ENCODE assay signal across 8 cellular contexts in genomic region chr6:2846873-2847224, GRCh38. TPM values are rescaled to one million over a fixed set of nuclear protein-coding genes. Genes with fewer than 3 reads are reported as not detected.
A peak's percentile ranks its signal among the peaks of the same experiment; 100 is the strongest.
DNase-seq lines count a peak whose midpoint lies in the region; ATAC-seq and TF ChIP-seq lines count a peak whose summit lies in the region.

No MANE protein-coding gene starts in this region.

- H3K36me3 ChIP-seq in transverse colon = no peaks in the 10 kb centered on the region

- peak overlapping the region; percentile 65 for H3K27ac Mint-ChIP-seq in memory B cell

- TF ChIP-seq EP300 in transverse colon (IDR thresholded peaks at IDR 0.05; ENCODE audit: low read depth) = no peak

- no peak for TF ChIP-seq CTCF in transverse colon (IDR thresholded peaks at IDR 0.05)

- no peaks in the 10 kb centered on the region for H3K9me3 Mint-ChIP-seq in activated T-cell treated with anti-CD3 and anti-CD28 coated beads, Interleukin-2, amount 50 U/mL, for 4 hours
- H3K9me3 Mint-ChIP-seq in memory B cell = peaks cover 7% of the 10 kb centered on the region

- H3K4me3 Mint-ChIP-seq in activated T-cell treated with anti-CD3 and anti-CD28 coated beads, Interleukin-2, amount 50 U/mL, for 4 hours = peak overlapping the region; percentile 3
- H3K4me3 Mint-ChIP-seq in memory B cell = peak overlapping the region; percentile 60

- no peaks in the 10 kb centered on the region for H3K27me3 Mint-ChIP-seq in activated T-cell treated with anti-CD3 and anti-CD28 coated beads, Interleukin-2, amount 50 U/mL, for 4 hours (ENCODE audit: low read depth)
- H3K27me3 Mint-ChIP-seq in memory B cell = no peaks in the 10 kb centered on the region

- intact Hi-C loops in transverse colon (cut with DNase I; ENCODE audit: low total_unique reads) = loop anchor here (5.0 kb wide), 1 partner anchor 85 kb away; no protein-coding TSS in a partner anchor

- 21 to 40% methylated on average over 1 of the region's 1 CpG for WGBS in transverse colon (ENCODE audit: low coverage in 1 of 2), 2 donors

- H3K4me3 ChIP-seq in transverse colon = no peak overlapping the region

- ATAC-seq in activated T-cell treated with anti-CD3 and anti-CD28 coated beads, Interleukin-2, amount 50 U/mL, for 4 hours = no peak
- ATAC-seq in memory B cell (ENCODE audit: low read depth) (no peak), HG03442 (IDR thresholded peaks at IDR 0.05; ENCODE audit: unreplicated experiment) (no peak), HG03469 (IDR thresholded peaks at IDR 0.05; ENCODE audit: unreplicated experiment) (no peak)

- no peaks in the 10 kb centered on the region for H3K27me3 ChIP-seq in transverse colon

- no peak for TF ChIP-seq POLR2A in transverse colon (IDR thresholded peaks at IDR 0.05)

- H3K27ac ChIP-seq in angular gyrus (ENCODE audit: low read depth, low read length) (peak overlapping the region; percentile 89), transverse colon (peak overlapping the region; percentile 63 to 79 (median 76))

- peaks cover 5 to 28% (median 17%) of the 10 kb centered on the region in 4 donors for H3K4me1 ChIP-seq in transverse colon

- H3K9me3 ChIP-seq in transverse colon = no peaks in the 10 kb centered on the region

- H3K4me1 Mint-ChIP-seq in activated T-cell treated with anti-CD3 and anti-CD28 coated beads, Interleukin-2, amount 50 U/mL, for 4 hours (ENCODE audit: low read depth) = peaks cover 52% of the 10 kb centered on the region
- peaks cover 33% of the 10 kb centered on the region for H3K4me1 Mint-ChIP-seq in memory B cell

- no peak for DNase-seq in activated T-cell treated with anti-CD3 and anti-CD28 coated beads, Interleukin-2, amount 50 U/mL, for 4 hours
- no peak for DNase-seq in activated T-cell treated with anti-CD3 and anti-CD28 coated beads for 4 hours
- no peak for DNase-seq in memory B cell (ENCODE audit: low spot score in 2 of 2)
- no peak for DNase-seq in transverse colon
- DNase-seq in putamen (ENCODE audit: low spot score) = no peak

- in situ Hi-C loops in transverse colon (cut with MboI; ENCODE audit: low pct_ligation_motif_present in 1 of 4, low pct_unique_long_range_greater_than_20kb in 1 of 4, low sequenced_read_pairs in 3 of 4) = loop anchor here in 2 of 4 donors (5.0 to 10.0 kb wide), 2 partner anchors 52 to 65 kb away; no protein-coding TSS in a partner anchor

- H3K36me3 Mint-ChIP-seq in activated T-cell treated with anti-CD3 and anti-CD28 coated beads, Interleukin-2, amount 50 U/mL, for 4 hours (ENCODE audit: insufficient read depth) = no peaks in the 10 kb centered on the region
- peaks cover 6% of the 10 kb centered on the region for H3K36me3 Mint-ChIP-seq in memory B cell

RNA-seq across cellular contexts. Expression of gene SERPINB1, which starts 5.2 kb away (rescaled TPM):
- 10 to 100 TPM; 16.7 to 19.3 (median 18.0) TPM for total RNA-seq in activated T-cell treated with anti-CD3 and anti-CD28 coated beads, Interleukin-2, amount 50 U/mL, for 4 hours
- total RNA-seq in transverse colon = 100 to 1,000 TPM in 2 of 4 donors, 10 to 100 TPM in 2; 22.3 to 140 (median 88.4) TPM

RNA-seq across cellular contexts. Expression of gene SERPINB9, which starts 56.3 kb away (rescaled TPM):
- total RNA-seq in activated T-cell treated with anti-CD3 and anti-CD28 coated beads, Interleukin-2, amount 50 U/mL, for 4 hours = 10 to 100 TPM; 41.0 to 48.0 (median 42.4) TPM
- 1 to 10 TPM; 1.4 to 8.7 (median 6.1) TPM for total RNA-seq in transverse colon

Comparison
In these comparisons a context has a peak if more than half of its experiments do, and no peak if none do; other contexts are left out.
1. RNA of gene SERPINB9, which starts 56.3 kb away (total RNA-seq): 41.0 to 48.0 TPM in activated T-cell treated with anti-CD3 and anti-CD28 coated beads, Interleukin-2, amount 50 U/mL, for 4 hours; 1.4 to 8.7 TPM in transverse colon; every median in the first group is over 4 times any median in the second.